In the genomic region with DNA sequence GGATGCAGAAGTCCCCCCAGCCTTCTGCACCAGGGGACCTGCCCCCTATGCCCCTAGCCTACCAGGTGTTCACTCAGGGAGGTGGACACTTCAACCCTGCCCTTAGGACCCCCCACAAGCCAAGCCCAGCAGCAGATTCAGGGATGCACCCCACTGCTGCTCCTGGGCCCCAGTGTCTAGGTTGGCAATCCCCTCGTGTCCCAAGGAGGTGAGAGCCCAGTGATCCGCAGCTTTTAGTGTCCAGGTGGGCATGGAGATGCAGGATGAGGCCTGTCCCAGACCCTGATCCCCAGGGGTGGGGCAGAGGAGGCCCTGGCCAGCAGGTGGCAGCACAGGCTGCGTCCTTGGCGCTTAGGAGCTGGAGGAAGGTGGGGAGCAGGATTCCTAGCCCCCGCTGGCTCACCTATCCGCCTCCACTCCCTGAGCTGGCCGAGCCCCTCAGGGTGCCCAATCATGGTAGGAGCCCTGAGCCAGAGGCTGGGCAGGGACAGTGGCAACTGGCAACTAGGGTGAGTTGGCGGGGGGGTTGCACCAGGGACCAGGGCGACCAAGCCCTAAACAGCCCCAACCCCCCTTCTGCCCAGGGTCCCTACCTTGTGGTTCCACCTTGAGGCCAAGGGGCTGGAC, we compare ENCODE assay signal across 8 cellular contexts. TPM values are rescaled to one million over a fixed set of nuclear protein-coding genes. Genes with fewer than 3 reads are reported as not detected.
A peak's percentile ranks its signal among the peaks of the same experiment; 100 is the strongest.
DNase-seq lines count a peak whose midpoint lies in the region; ATAC-seq and TF ChIP-seq lines count a peak whose summit lies in the region.

No MANE protein-coding gene starts in this region.

- DNase-seq in Kasumi-1 (lab: John Stamatoyannopoulos, UW) (peak; percentile 41 to 43), WTC11 (ENCODE audit: low spot score) (peak; percentile 89), choroid plexus epithelial cell (ENCODE audit: low read depth) (peak; percentile 49)
- DNase-seq in stimulated activated CD8-positive, alpha-beta memory T cell treated with anti-CD3 and anti-CD28 coated beads, Interleukin-15, amount 100 ng/mL, for 24 hours (ENCODE audit: low read depth) = peak; percentile 34

- CTCF ChIA-PET in WTC11 (lab: Charles Lee) = interaction anchor here (0.6 to 12.2 kb wide), 26 partner anchors 9 to 414 kb away, joined by 3 to 455 read pairs (median 4); a partner anchor contains a TSS

- no peak overlapping the region for H3K4me2 ChIP-seq in DOHH2 (ENCODE audit: low read length)

- H3K27me3 Mint-ChIP-seq in WTC11 (ENCODE audit: low read depth) = peaks cover 4% of the 10 kb centered on the region

- H3K27me3 ChIP-seq in DOHH2 (ENCODE audit: control insufficient read depth, low read length) (peaks cover 25% of the 10 kb centered on the region), liver (ENCODE audit: control insufficient read depth in 4 of 4, insufficient read depth in 4 of 4, low read length in 3 of 4) (no peaks in the 10 kb centered on the region)

- peak; percentile 46 for ATAC-seq in WTC11
- no peak for ATAC-seq in HG02571 (IDR thresholded peaks at IDR 0.05; ENCODE audit: unreplicated experiment)
- ATAC-seq in GM18520 (IDR thresholded peaks at IDR 0.05; ENCODE audit: unreplicated experiment) = no peak

- H3K36me3 ChIP-seq in DOHH2 (ENCODE audit: control insufficient read depth, low read length) (no peaks in the 10 kb centered on the region), liver (ENCODE audit: control insufficient read depth in 4 of 4, insufficient read depth in 3 of 4, low read depth in 1 of 4, low read length in 3 of 4) (no peaks in the 10 kb centered on the region)

- no peaks in the 10 kb centered on the region for H3K79me2 ChIP-seq in DOHH2 (ENCODE audit: control insufficient read depth, low read length)

- 31% methylated on average over 9 of the region's 9 CpGs for WGBS in liver

- H4K20me1 ChIP-seq in DOHH2 (ENCODE audit: control insufficient read depth, insufficient read depth, low read depth, low read length) = 0 out of 2 replicates have a peak, but pooled peaks cover 6% of the 10 kb centered on the region

- no peak overlapping the region for H3K4me3 Mint-ChIP-seq in WTC11

- H3K4me3 ChIP-seq in DOHH2 (ENCODE audit: low read length) (no peak overlapping the region), choroid plexus epithelial cell (ENCODE audit: low read depth, low read length) (no peak overlapping the region), liver (ENCODE audit: low read depth in 1 of 3, low read length in 3 of 3) (no peak overlapping the region)

- no peaks in the 10 kb centered on the region for H3K9me2 ChIP-seq in DOHH2 (replicated peaks; ENCODE audit: control insufficient read depth, low read length)

- H3K27ac Mint-ChIP-seq in WTC11 = peak overlapping the region; percentile 81; the same call in 1 of the 2 replicates

- no peak overlapping the region for H3K9ac ChIP-seq in liver (ENCODE audit: low read depth in 1 of 2, low read length in 2 of 2)

- no peaks in the 10 kb centered on the region for H3K9me3 Mint-ChIP-seq in WTC11

- H3F3A ChIP-seq in DOHH2 (ENCODE audit: control insufficient read depth, insufficient read depth) = peaks cover 11% of the 10 kb centered on the region

- peaks cover 20% of the 10 kb centered on the region for H3K4me1 Mint-ChIP-seq in WTC11

- H3K4me1 ChIP-seq in DOHH2 (ENCODE audit: control insufficient read depth, low read length) (peaks cover 23% of the 10 kb centered on the region), liver (ENCODE audit: control insufficient read depth in 4 of 4, insufficient read depth in 4 of 4, low read length in 3 of 4) (peaks cover 4 to 41% (median 24%) of the 10 kb centered on the region in 4 donors)

- POLR2A ChIA-PET in WTC11 (lab: Charles Lee) = interaction anchor here (0.6 to 8.3 kb wide), 3 partner anchors 23 to 172 kb away, joined by 4 to 65 read pairs (median 5); no protein-coding TSS in a partner anchor

- H3K27ac ChIP-seq in DOHH2 (ENCODE audit: low read depth, low read length) (no peak overlapping the region), liver (ENCODE audit: low read depth in 1 of 2, low read length in 2 of 2) (no peak overlapping the region)

- H3K36me3 Mint-ChIP-seq in WTC11 = peaks cover 12% of the 10 kb centered on the region

- TF ChIP-seq CTCF in DOHH2 (IDR thresholded peaks at IDR 0.05; ENCODE audit: low read depth, low read length, poor library complexity, severe bottlenecking) = peak; percentile 98
- TF ChIP-seq CTCF in WTC11 (IDR thresholded peaks at IDR 0.05) = peak; percentile 95
- peak; percentile 89 for TF ChIP-seq CTCF in choroid plexus epithelial cell (conservative IDR thresholded peaks at IDR 0.05; ENCODE audit: low read depth, low read length)
- peak; percentile 83 for TF ChIP-seq CTCF in liver (IDR thresholded peaks at IDR 0.05; ENCODE audit: low read depth, low read length, missing input control)

- H3K9me3 ChIP-seq in DOHH2 (ENCODE audit: control insufficient read depth, insufficient read depth, low read length) (no peaks in the 10 kb centered on the region), liver (ENCODE audit: control insufficient read depth in 4 of 4, low read length in 3 of 4) (no peaks in the 10 kb centered on the region)

- TF ChIP-seq RAD21 in liver (IDR thresholded peaks at IDR 0.05) = peak; percentile 81 to 91

TF ChIP-seq in WTC11, 78 proteins besides CTCF, POLR2A, EP300 and RAD21 (continues in another document):
- TF ChIP-seq KAT7 (CRISPR knock-in tag; IDR thresholded peaks at IDR 0.05; ENCODE audit: borderline replicate concordance) = no peak
- TF ChIP-seq ZNF121 (CRISPR knock-in tag; IDR thresholded peaks at IDR 0.05) = no peak
- TF ChIP-seq, protein P1, sequence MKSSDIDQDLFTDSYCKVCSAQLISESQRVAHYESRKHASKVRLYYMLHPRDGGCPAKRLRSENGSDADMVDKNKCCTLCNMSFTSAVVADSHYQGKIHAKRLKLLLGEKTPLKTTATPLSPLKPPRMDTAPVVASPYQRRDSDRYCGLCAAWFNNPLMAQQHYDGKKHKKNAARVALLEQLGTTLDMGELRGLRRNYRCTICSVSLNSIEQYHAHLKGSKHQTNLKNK (CRISPR knock-in tag; IDR thresholded peaks at IDR 0.05) = no peak
- TF ChIP-seq RELA (CRISPR knock-in tag; IDR thresholded peaks at IDR 0.05; ENCODE audit: borderline replicate concordance) = 0 out of 2 replicates have a peak, but pooled peaks have one; percentile 63
- no peak for TF ChIP-seq ZNF396 (CRISPR knock-in tag; IDR thresholded peaks at IDR 0.05; ENCODE audit: borderline replicate concordance)
- 0 out of 2 replicates have a peak, but pooled peaks have one; percentile 48 for TF ChIP-seq EMX1 (CRISPR knock-in tag; IDR thresholded peaks at IDR 0.05)
- TF ChIP-seq TCF7 (CRISPR knock-in tag; IDR thresholded peaks at IDR 0.05; ENCODE audit: low read depth) = no peak
- 0 out of 2 replicates have a peak, but pooled peaks have one; percentile 29 for TF ChIP-seq TEAD1 (CRISPR knock-in tag; IDR thresholded peaks at IDR 0.05)
- 0 out of 2 replicates have a peak, but pooled peaks have one; percentile 3 for TF ChIP-seq ZNF416 (CRISPR knock-in tag; IDR thresholded peaks at IDR 0.05)

TF ChIP-seq in liver, 16 proteins besides CTCF, POLR2A, EP300 and RAD21 (continues in another document):
- TF ChIP-seq FOXA1 (IDR thresholded peaks at IDR 0.05) = no peak
- no peak for TF ChIP-seq HNF4A (conservative IDR thresholded peaks at IDR 0.05)
- no peak for TF ChIP-seq SP1 (IDR thresholded peaks at IDR 0.05)
- TF ChIP-seq, protein P2, sequence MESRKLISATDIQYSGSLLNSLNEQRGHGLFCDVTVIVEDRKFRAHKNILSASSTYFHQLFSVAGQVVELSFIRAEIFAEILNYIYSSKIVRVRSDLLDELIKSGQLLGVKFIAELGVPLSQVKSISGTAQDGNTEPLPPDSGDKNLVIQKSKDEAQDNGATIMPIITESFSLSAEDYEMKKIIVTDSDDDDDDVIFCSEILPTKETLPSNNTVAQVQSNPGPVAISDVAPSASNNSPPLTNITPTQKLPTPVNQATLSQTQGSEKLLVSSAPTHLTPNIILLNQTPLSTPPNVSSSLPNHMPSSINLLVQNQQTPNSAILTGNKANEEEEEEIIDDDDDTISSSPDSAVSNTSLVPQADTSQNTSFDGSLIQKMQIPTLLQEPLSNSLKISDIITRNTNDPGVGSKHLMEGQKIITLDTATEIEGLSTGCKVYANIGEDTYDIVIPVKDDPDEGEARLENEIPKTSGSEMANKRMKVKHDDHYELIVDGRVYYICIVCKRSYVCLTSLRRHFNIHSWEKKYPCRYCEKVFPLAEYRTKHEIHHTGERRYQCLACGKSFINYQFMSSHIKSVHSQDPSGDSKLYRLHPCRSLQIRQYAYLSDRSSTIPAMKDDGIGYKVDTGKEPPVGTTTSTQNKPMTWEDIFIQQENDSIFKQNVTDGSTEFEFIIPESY (IDR thresholded peaks at IDR 0.05) = no peak
- no peak for TF ChIP-seq YY1 (IDR thresholded peaks at IDR 0.05)
- TF ChIP-seq, protein P3, sequence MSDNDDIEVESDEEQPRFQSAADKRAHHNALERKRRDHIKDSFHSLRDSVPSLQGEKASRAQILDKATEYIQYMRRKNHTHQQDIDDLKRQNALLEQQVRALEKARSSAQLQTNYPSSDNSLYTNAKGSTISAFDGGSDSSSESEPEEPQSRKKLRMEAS (IDR thresholded peaks at IDR 0.05) = no peak
- no peak for TF ChIP-seq GABPA (IDR thresholded peaks at IDR 0.05 in 1 of 2, conservative IDR thresholded peaks at IDR 0.05 in 1 of 2)
- TF ChIP-seq, protein P4, sequence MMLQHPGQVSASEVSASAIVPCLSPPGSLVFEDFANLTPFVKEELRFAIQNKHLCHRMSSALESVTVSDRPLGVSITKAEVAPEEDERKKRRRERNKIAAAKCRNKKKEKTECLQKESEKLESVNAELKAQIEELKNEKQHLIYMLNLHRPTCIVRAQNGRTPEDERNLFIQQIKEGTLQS (IDR thresholded peaks at IDR 0.05) = no peak
- TF ChIP-seq FOXA2 (IDR thresholded peaks at IDR 0.05) = no peak

RNA-seq across cellular contexts. Expression of a gene that starts 4.1 kb away (rescaled TPM):
- 529 to 555 TPM (median 531 TPM) in 3 replicates for total RNA-seq in WTC11 (2021)
- 10 to 100 TPM in 1 of 2 donors, 1 to 10 TPM in 1; 9.0 to 26.6 TPM for total RNA-seq in liver
- polyA plus RNA-seq in liver = 10 to 100 TPM; 14.3 to 32.9 TPM

RNA-seq across cellular contexts. Expression of a gene that starts 10.5 kb away (rescaled TPM):
- total RNA-seq in WTC11 (2021) (11.8 to 15.5 TPM (median 12.3 TPM) in 3 replicates), liver (1 to 10 TPM; 5.1 to 7.9 TPM)
- polyA plus RNA-seq in liver = 1 to 10 TPM; 4.1 to 8.0 TPM

RNA-seq across cellular contexts. Expression of a gene that starts 43.9 kb away (rescaled TPM):
- total RNA-seq in WTC11 (2021) (23.9 to 29.2 TPM (median 24.8 TPM) in 3 replicates), liver (10 to 100 TPM; 12.0 to 12.5 TPM)
- polyA plus RNA-seq in liver = 1 to 10 TPM; 5.4 to 5.6 TPM

RNA-seq across cellular contexts. Expression of a gene that starts 44.2 kb away (rescaled TPM):
- total RNA-seq in WTC11 (2021) = 34.7 to 36.7 TPM (median 36.4 TPM) in 3 replicates
- 10 to 100 TPM in 1 of 2 donors, 1 to 10 TPM in 1; 8.3 to 10.3 TPM for total RNA-seq in liver
- polyA plus RNA-seq in liver = 10 to 100 TPM; 23.8 to 35.5 TPM

Comparison
In these comparisons a context has a peak if more than half of its experiments do, and no peak if none do; other contexts are left out.
1. DNase-seq: peak in every context shown above with its lines; median percentile 89 in WTC11; 49 in choroid plexus epithelial cell; 42 in Kasumi-1; 34 in stimulated activated CD8-positive, alpha-beta memory T cell treated with anti-CD3 and anti-CD28 coated beads, Interleukin-15, amount 100 ng/mL, for 24 hours.
2. RNA of a gene that starts 4.1 kb away (total RNA-seq): 529 to 555 TPM in WTC11; 9.0 to 26.6 TPM in liver; every median in the first group is over 10 times any median in the second.
3. Peak in every context shown above with its lines, with median percentiles within 50 percentile points of each other: CTCF ChIP-seq.